Comparison of ENCODE assay signal across 8 cellular contexts in the genomic region with DNA sequence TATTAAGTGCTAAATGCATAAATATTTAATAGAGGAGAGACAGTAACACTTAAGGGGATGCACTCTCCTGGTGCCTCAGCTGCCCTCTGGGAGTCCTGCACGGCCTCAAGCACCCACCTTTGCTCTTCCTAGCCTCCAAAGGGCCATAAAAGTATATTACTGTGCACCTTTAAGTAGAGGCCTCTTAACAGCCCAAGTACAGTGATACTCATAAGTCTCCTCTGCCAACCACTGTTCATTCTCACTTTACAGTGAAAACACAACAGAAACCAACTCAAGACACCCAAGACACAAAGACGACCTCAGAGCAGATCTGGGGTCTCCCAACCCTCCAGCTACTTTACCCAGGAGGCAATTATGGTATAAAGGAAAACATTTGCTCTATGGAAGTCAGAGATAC. TPM values are rescaled to one million over a fixed set of nuclear protein-coding genes. Genes with fewer than 3 reads are reported as not detected.
DNase-seq lines count a peak whose midpoint lies in the region; ATAC-seq and TF ChIP-seq lines count a peak whose summit lies in the region.
"Not testable (repeated sequence)": the region's sequence is repeated elsewhere in the genome, so short reads cannot be mapped to it uniquely, and the experiment has no call there.

No MANE protein-coding gene starts in this region.

- H3K36me3 Mint-ChIP-seq in activated T-helper 17 cell treated with anti-CD3 and anti-CD28 coated beads, Interleukin-2, amount 50 U/mL, for 72 hours (ENCODE audit: low read depth), result peaks cover 28% of the 10 kb centered on the region
- H3K36me3 Mint-ChIP-seq in type B pancreatic cell, result not testable (repeated sequence)

- not testable (repeated sequence) for H3K27me3 Mint-ChIP-seq in activated T-helper 17 cell treated with anti-CD3 and anti-CD28 coated beads, Interleukin-2, amount 50 U/mL, for 72 hours; type B pancreatic cell

- not testable (repeated sequence) for H3K4me3 Mint-ChIP-seq in activated T-helper 17 cell treated with anti-CD3 and anti-CD28 coated beads, Interleukin-2, amount 50 U/mL, for 72 hours; type B pancreatic cell

- not testable (repeated sequence) for TF ChIP-seq CTCF in type B pancreatic cell (conservative IDR thresholded peaks at IDR 0.05)

- peak; percentile 86 for ATAC-seq in GM18511 (IDR thresholded peaks at IDR 0.05; ENCODE audit: unreplicated experiment)
- ATAC-seq in GM19324 (IDR thresholded peaks at IDR 0.05; ENCODE audit: low FRiP score, unreplicated experiment), result peak; percentile 38
- ATAC-seq in GM21526 (IDR thresholded peaks at IDR 0.05; ENCODE audit: low FRiP score, unreplicated experiment), result peak; percentile 68
- ATAC-seq in HG02763 (IDR thresholded peaks at IDR 0.05; ENCODE audit: unreplicated experiment), result peak; percentile 74
- peak; percentile 53 for ATAC-seq in HG03095 (IDR thresholded peaks at IDR 0.05; ENCODE audit: unreplicated experiment)
- peak; percentile 75 for ATAC-seq in HG03457 (IDR thresholded peaks at IDR 0.05; ENCODE audit: unreplicated experiment)
- peak; percentile 51 for ATAC-seq in activated T-helper 17 cell treated with anti-CD3 and anti-CD28 coated beads, Interleukin-2, amount 50 U/mL, for 72 hours (replicated peaks)

- H3K9me3 Mint-ChIP-seq in activated T-helper 17 cell treated with anti-CD3 and anti-CD28 coated beads, Interleukin-2, amount 50 U/mL, for 72 hours; type B pancreatic cell: not testable (repeated sequence)

- DNase-seq in type B pancreatic cell (ENCODE audit: extremely low spot score, unreplicated experiment), result not testable (repeated sequence)

- H3K4me1 Mint-ChIP-seq in activated T-helper 17 cell treated with anti-CD3 and anti-CD28 coated beads, Interleukin-2, amount 50 U/mL, for 72 hours, result not testable (repeated sequence)
- peaks cover 19% of the 10 kb centered on the region for H3K4me1 Mint-ChIP-seq in type B pancreatic cell (ENCODE audit: unreplicated experiment)

- not testable (repeated sequence) for H3K27ac Mint-ChIP-seq in activated T-helper 17 cell treated with anti-CD3 and anti-CD28 coated beads, Interleukin-2, amount 50 U/mL, for 72 hours
- H3K27ac Mint-ChIP-seq in type B pancreatic cell, result peak overlapping the region; percentile 8

RNA-seq across cellular contexts. Expression of a gene that starts 26.6 kb away (rescaled TPM):
- 10 to 100 TPM; 36.8 to 40.5 TPM for total RNA-seq in activated T-helper 17 cell treated with anti-CD3 and anti-CD28 coated beads, Interleukin-2, amount 50 U/mL, for 72 hours
- 7.2 and 10.7 TPM in 2 replicates for total RNA-seq in type B pancreatic cell (ENCODE audit: low replicate concordance)
